20 cellular contexts compared by ENCODE assay signal in genomic region chr1:203099760-203100159, GRCh38. TPM values are rescaled to one million over a fixed set of nuclear protein-coding genes. Genes with fewer than 3 reads are reported as not detected.
DNase-seq lines count a peak whose midpoint lies in the region; ATAC-seq and TF ChIP-seq lines count a peak whose summit lies in the region.
"Had no signal": no experiment of that assay in that cellular context is flagged by ENCODE, and none has a peak within 500 bp of the region (broad histone marks: within the 10 kb centered on the region; RNA-seq: fewer than 3 reads in every experiment).

No MANE protein-coding gene starts in this region.

- H3K14ac ChIP-seq in neuronal stem cell (ENCODE audit: low read length) = no peak overlapping the region

- intact Hi-C loops in stomach (cut with DNase I; ENCODE audit: low total_unique reads) = no loop called here

- no peak overlapping the region for H3K4me3 Mint-ChIP-seq in chondrocyte (ENCODE audit: unreplicated experiment)
- H3K4me3 Mint-ChIP-seq: CD14-positive monocyte had no signal

- no peaks in the 10 kb centered on the region for H3K79me1 ChIP-seq in neuronal stem cell (ENCODE audit: low read depth, low read length)

- H3K27me3 ChIP-seq in neuronal stem cell (ENCODE audit: control insufficient read depth in 3 of 3, insufficient read depth in 3 of 3, low read depth in 1 of 3, low read length in 3 of 3) = no peaks in the 10 kb centered on the region
- H3K27me3 ChIP-seq in stomach = peaks cover 0 to 8% (median 0%) of the 10 kb centered on the region in 3 donors
- H3K27me3 ChIP-seq in MG63 = no peaks in the 10 kb centered on the region

- H2AFZ ChIP-seq in neuronal stem cell (ENCODE audit: low read length) = no peak overlapping the region

- peak; percentile 55 for DNase-seq in DMS 273 (lab: John Stamatoyannopoulos, UW; ENCODE audit: unreplicated experiment)
- DNase-seq in DMS 273 treated with DMSO at 0.1 percent for 48 hours (lab: John Stamatoyannopoulos, UW) = no peak
- peak; percentile 38 for DNase-seq in chondrocyte (ENCODE audit: low spot score)
- no peak for DNase-seq in neuronal stem cell (ENCODE audit: low spot score)
- DNase-seq in stomach = peak; percentile 7
- DNase-seq in MG63 = no peak
- DNase-seq: GF-D8, NCI-H1105, NCI-H1694, NCI-H2081 treated with DMSO at 0.1 percent for 48 hours, NCI-H510A, NCI-H748 treated with DMSO at 0.1 percent for 48 hours, SHP77 had no signal

- peaks cover 19% of the 10 kb centered on the region for H3K9me3 Mint-ChIP-seq in chondrocyte (ENCODE audit: low read depth)

- H4K91ac ChIP-seq in neuronal stem cell (ENCODE audit: low read depth, low read length, poor library complexity) = no peak overlapping the region

- peaks cover 42% of the 10 kb centered on the region for H3K27me3 Mint-ChIP-seq in chondrocyte (ENCODE audit: low read depth)

- H2BK5ac ChIP-seq in neuronal stem cell (ENCODE audit: low read length) = peak overlapping the region; percentile 63

- no peak overlapping the region for H2BK15ac ChIP-seq in neuronal stem cell (ENCODE audit: low read length)

- no peak for TF ChIP-seq EP300 in stomach (IDR thresholded peaks at IDR 0.05)

- H3K36me3 Mint-ChIP-seq in chondrocyte (ENCODE audit: low read depth) = peaks cover 6% of the 10 kb centered on the region
- H3K36me3 Mint-ChIP-seq: CD14-positive monocyte had no signal

- no peak for TF ChIP-seq CTCF in chondrocyte (IDR thresholded peaks at IDR 0.05)
- no peak for TF ChIP-seq CTCF in stomach (IDR thresholded peaks at IDR 0.05)

- H3K4me1 Mint-ChIP-seq in chondrocyte (ENCODE audit: low read depth) = no peaks in the 10 kb centered on the region

- H3K9me3 ChIP-seq in neuronal stem cell (replicated peaks in 1 of 2; ENCODE audit: control insufficient read depth in 2 of 2, insufficient read depth in 1 of 2, low read depth in 1 of 2, low read length in 2 of 2) (peaks cover 4 to 9% of the 10 kb centered on the region in 2 donors), stomach (peaks cover 4 to 21% (median 14%) of the 10 kb centered on the region in 4 donors), MG63 (peaks cover 11% of the 10 kb centered on the region)

- H4K8ac ChIP-seq in neuronal stem cell (ENCODE audit: low read depth, low read length) = no peak overlapping the region

- H2BK120ac ChIP-seq in neuronal stem cell (ENCODE audit: low read depth, low read length) = no peak overlapping the region

- H3K27ac ChIP-seq in neuronal stem cell (replicated peaks; ENCODE audit: low read length) = no peak overlapping the region
- no peak overlapping the region for H3K27ac ChIP-seq in stomach
- H3K27ac ChIP-seq: 22Rv1 had no signal

- ATAC-seq in HG03442 (IDR thresholded peaks at IDR 0.05; ENCODE audit: unreplicated experiment) (no peak), GM21737 (IDR thresholded peaks at IDR 0.05; ENCODE audit: unreplicated experiment) (no peak)
- ATAC-seq: K562 had no signal

- H3K4me1 ChIP-seq in neuronal stem cell (ENCODE audit: control insufficient read depth in 2 of 2, insufficient read depth in 1 of 2, low read depth in 1 of 2, low read length in 2 of 2) = no peaks in the 10 kb centered on the region
- H3K4me1 ChIP-seq in stomach = no peaks in the 10 kb centered on the region

- peak overlapping the region; percentile 34 for H3K9ac ChIP-seq in neuronal stem cell (ENCODE audit: low read depth, low read length, poor library complexity)

- no peak overlapping the region for H3K4me2 ChIP-seq in neuronal stem cell (ENCODE audit: insufficient read depth, low read length, poor library complexity, severe bottlenecking)

- WGBS in neuronal stem cell (ENCODE audit: extremely low coverage in 2 of 2, insufficient read length in 2 of 2, insufficient replicate concordance in 1 of 2), 2 donors = no CpG with 5 or more reads among the region's 3 CpGs
- 74 to 91% (median 85%) methylated on average over 3 of the region's 3 CpGs for WGBS in stomach, 5 donors

- H2BK12ac ChIP-seq in neuronal stem cell (ENCODE audit: low read length) = no peak overlapping the region

- H3K18ac ChIP-seq in neuronal stem cell (ENCODE audit: low read length) = no peak overlapping the region

- no peak overlapping the region for H3K23ac ChIP-seq in neuronal stem cell (ENCODE audit: low read depth, low read length, poor library complexity)

- no peaks in the 10 kb centered on the region for H3K36me3 ChIP-seq in neuronal stem cell (replicated peaks in 1 of 2; ENCODE audit: control insufficient read depth in 2 of 2, insufficient read depth in 2 of 2, low read length in 2 of 2)
- no peaks in the 10 kb centered on the region for H3K36me3 ChIP-seq in stomach
- no peaks in the 10 kb centered on the region for H3K36me3 ChIP-seq in MG63

- H3K27ac Mint-ChIP-seq in chondrocyte (ENCODE audit: unreplicated experiment) = no peak overlapping the region

- H3K4me3 ChIP-seq in neuronal stem cell (ENCODE audit: low read length in 2 of 2) = no peak overlapping the region
- no peak overlapping the region for H3K4me3 ChIP-seq in stomach
- H3K4me3 ChIP-seq in MG63 = no peak overlapping the region
- H3K4me3 ChIP-seq: K562 had no signal

- no peak overlapping the region for H2AK5ac ChIP-seq in neuronal stem cell (ENCODE audit: low read depth, low read length)

- H3K4ac ChIP-seq in neuronal stem cell (ENCODE audit: low read length) = no peak overlapping the region

- no peak for TF ChIP-seq POLR2A in stomach (IDR thresholded peaks at IDR 0.05)

RNA-seq across cellular contexts. Expression of gene MYOG, which starts 13.9 kb away (rescaled TPM):
- not detected in 3 replicates for total RNA-seq in chondrocyte
- polyA plus RNA-seq in neuronal stem cell (2013, experiment 1 of 2) = 0.04 TPM
- polyA plus RNA-seq in neuronal stem cell (2013, experiment 2 of 2) = 0.06 TPM
- not detected for total RNA-seq in stomach
- polyA plus RNA-seq in stomach = not detected
- not detected in 2 replicates for total RNA-seq in MG63 (2014; rRNA removed; shearing (Covaris generic); ENCODE audit: low replicate concordance)
- total RNA-seq: H1, K562, OCI-LY7 had no signal
- polyA plus RNA-seq: CD14-positive monocyte, H1, K562 had no signal

RNA-seq across cellular contexts. Expression of gene ADORA1, which starts 27.8 kb away (rescaled TPM):
- total RNA-seq in chondrocyte = 0.24 to 2.1 TPM (median 1.7 TPM) in 3 replicates
- polyA plus RNA-seq in neuronal stem cell (2013, experiment 1 of 2) = 4.7 TPM
- 4.6 TPM for polyA plus RNA-seq in neuronal stem cell (2013, experiment 2 of 2)
- total RNA-seq in stomach = 1 to 10 TPM in 2 of 5 donors, under 1 TPM in 1, not detected in 2; 0.18 to 3.1 (median 1.2) TPM
- polyA plus RNA-seq in stomach = 1 to 10 TPM in 2 of 3 donors, under 1 TPM in 1; 0.30 to 4.2 (median 3.7) TPM
- 0.94 and 1.5 TPM in 2 replicates for total RNA-seq in MG63 (2014; rRNA removed; shearing (Covaris generic); ENCODE audit: low replicate concordance)
- total RNA-seq: K562, OCI-LY7 had no signal
- polyA plus RNA-seq: K562 had no signal

Comparison
In these comparisons a context has a peak if more than half of its experiments do, and no peak if none do; other contexts are left out.
1. DNase-seq: peak in DMS 273 (single experiment), chondrocyte (single experiment) and stomach (single experiment); none in DMS 273 treated with DMSO at 0.1 percent for 48 hours (single experiment), neuronal stem cell (single experiment) and MG63 (single experiment).